Comparison of ENCODE assay signal across 9 cellular contexts in the genomic region with DNA sequence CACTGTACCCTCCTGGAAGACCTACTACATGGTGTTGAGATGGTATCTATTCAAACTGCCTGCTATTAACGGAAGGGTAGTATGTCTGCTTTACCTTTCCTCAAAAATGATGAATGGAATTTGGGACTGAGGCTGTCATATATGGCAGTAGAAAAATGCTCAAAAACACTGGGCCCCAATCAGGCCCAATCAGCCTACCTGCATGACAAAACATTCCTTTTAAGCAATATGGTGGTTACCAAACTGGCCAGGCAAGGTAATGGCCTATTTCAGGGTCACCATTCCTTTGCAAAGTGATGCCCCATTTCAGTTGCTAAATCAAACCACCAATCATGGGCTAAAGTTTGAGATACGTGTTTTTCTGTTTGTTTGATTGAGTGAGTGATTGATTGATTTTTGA. TPM values are rescaled to one million over a fixed set of nuclear protein-coding genes. Genes with fewer than 3 reads are reported as not detected.
"Had no signal": no experiment of that assay in that cellular context is flagged by ENCODE, and none has a peak within 500 bp of the region (broad histone marks: within the 10 kb centered on the region; RNA-seq: fewer than 3 reads in every experiment).

No MANE protein-coding gene starts in this region.

- H3K4me3 Mint-ChIP-seq: IgD-negative memory B cell had no signal

- H3K27ac ChIP-seq: HL-60, KMS-11 had no signal

- FAIRE-seq: HepG2, HTR-8/SVneo had no signal

- H3K9ac ChIP-seq: KMS-11 had no signal

- H3K27ac Mint-ChIP-seq: IgD-negative memory B cell had no signal

- H3K4me1 Mint-ChIP-seq: IgD-negative memory B cell had no signal

- H3K36me3 Mint-ChIP-seq: IgD-negative memory B cell had no signal

- ATAC-seq: HepG2 had no signal

- DNase-seq: IMR-90, KBM-7, KG1 had no signal

- H3K4me2 ChIP-seq: KMS-11 had no signal

RNA-seq across cellular contexts. Expression of a gene that starts 14.9 kb away (rescaled TPM):
- total RNA-seq: HT-29 had no signal
- polyA plus RNA-seq: IgD-negative memory B cell had no signal
